ENCODE assay signal across 14 cellular contexts in genomic region chr2:199057936-199058335, GRCh38.
A peak's percentile ranks its signal among the peaks of the same experiment; 100 is the strongest.
DNase-seq lines count a peak whose midpoint lies in the region; ATAC-seq, FAIRE-seq and TF ChIP-seq lines count a peak whose summit lies in the region.
"Had no signal": no experiment of that assay in that cellular context is flagged by ENCODE, and none has a peak within 500 bp of the region (broad histone marks: within the 10 kb centered on the region; RNA-seq: fewer than 3 reads in every experiment).

No MANE protein-coding gene starts in this region.

- no peak overlapping the region for H2AFZ ChIP-seq in astrocyte (ENCODE audit: low read depth, low read length)

- no peaks in the 10 kb centered on the region for H3K4me1 Mint-ChIP-seq in astrocyte (ENCODE audit: low read depth, unreplicated experiment)

- no peak overlapping the region for H3K9ac ChIP-seq in astrocyte (ENCODE audit: low read length)
- H3K9ac ChIP-seq: BLaER1 had no signal

- no peaks in the 10 kb centered on the region for H3K4me1 ChIP-seq in astrocyte (ENCODE audit: insufficient read depth, low read length)
- H3K4me1 ChIP-seq: BLaER1 had no signal

- H3K27me3 Mint-ChIP-seq in astrocyte (ENCODE audit: low read depth, unreplicated experiment), result no peaks in the 10 kb centered on the region

- H3K4me2 ChIP-seq in astrocyte (ENCODE audit: low read length), result no peak overlapping the region
- H3K4me2 ChIP-seq: BLaER1 had no signal

- H3K27me3 ChIP-seq in astrocyte (ENCODE audit: insufficient read depth, low read length), result no peaks in the 10 kb centered on the region
- H3K27me3 ChIP-seq: BLaER1 had no signal

- no peaks in the 10 kb centered on the region for H3K79me2 ChIP-seq in astrocyte (ENCODE audit: insufficient read depth, low read length)

- no peak overlapping the region for H3K27ac ChIP-seq in astrocyte (ENCODE audit: low read depth, low read length)
- H3K27ac ChIP-seq: BLaER1 had no signal

- no peak overlapping the region for H3K4me3 Mint-ChIP-seq in astrocyte (ENCODE audit: unreplicated experiment)

- TF ChIP-seq CTCF in astrocyte (IDR thresholded peaks at IDR 0.05; ENCODE audit: insufficient read depth, low read depth, low read length), result no peak

- FAIRE-seq in astrocyte (lab: Jason Lieb, UNC), result no peak

- no peak for ATAC-seq in GM19328 (IDR thresholded peaks at IDR 0.05; ENCODE audit: unreplicated experiment)
- ATAC-seq: HCT116 had no signal

- peaks cover 1% of the 10 kb centered on the region for H3K9me3 Mint-ChIP-seq in astrocyte (ENCODE audit: unreplicated experiment)

- no peak overlapping the region for H3K27ac Mint-ChIP-seq in astrocyte (ENCODE audit: unreplicated experiment)

- DNase-seq in EH (ENCODE audit: low read depth) (peak; percentile 24), GM03348 (ENCODE audit: low spot score) (peak; percentile 8), M059J (ENCODE audit: low read depth) (peak; percentile 64), astrocyte (ENCODE audit: low read depth) (peak; percentile 11), T1000 (lab: John Stamatoyannopoulos, UW) (no peak)
- no peak for DNase-seq in stimulated activated CD4-positive, alpha-beta T cell treated with anti-CD3 and anti-CD28 coated beads, Interleukin-1b, Interleukin-23, amount 100 ng/mL, for 48 hours
- DNase-seq: AML-193, DMS53, GDM1, Kasumi-1, KBM-7 had no signal

- H3K9me3 ChIP-seq in astrocyte (ENCODE audit: insufficient read depth, low read depth, low read length), result no peaks in the 10 kb centered on the region

- no peaks in the 10 kb centered on the region for H3K36me3 ChIP-seq in astrocyte (ENCODE audit: insufficient read depth, low read length)
- H3K36me3 ChIP-seq: BLaER1 had no signal

- H4K20me1 ChIP-seq in astrocyte (ENCODE audit: insufficient read depth, low read length), result no peaks in the 10 kb centered on the region
- H4K20me1 ChIP-seq: BLaER1 had no signal

- H3K36me3 Mint-ChIP-seq in astrocyte (ENCODE audit: low read depth, unreplicated experiment), result no peaks in the 10 kb centered on the region

- no peak overlapping the region for H3K4me3 ChIP-seq in astrocyte (ENCODE audit: insufficient read depth, low read depth, low read length)
- H3K4me3 ChIP-seq: BLaER1 had no signal

Comparison
In these comparisons a context has a peak if more than half of its experiments do, and no peak if none do; other contexts are left out.
1. DNase-seq: peak in EH (single experiment), GM03348 (single experiment), M059J (single experiment) and astrocyte (single experiment); none in T1000 (single experiment) and stimulated activated CD4-positive, alpha-beta T cell treated with anti-CD3 and anti-CD28 coated beads, Interleukin-1b, Interleukin-23, amount 100 ng/mL, for 48 hours (single experiment).